In the genomic region with DNA sequence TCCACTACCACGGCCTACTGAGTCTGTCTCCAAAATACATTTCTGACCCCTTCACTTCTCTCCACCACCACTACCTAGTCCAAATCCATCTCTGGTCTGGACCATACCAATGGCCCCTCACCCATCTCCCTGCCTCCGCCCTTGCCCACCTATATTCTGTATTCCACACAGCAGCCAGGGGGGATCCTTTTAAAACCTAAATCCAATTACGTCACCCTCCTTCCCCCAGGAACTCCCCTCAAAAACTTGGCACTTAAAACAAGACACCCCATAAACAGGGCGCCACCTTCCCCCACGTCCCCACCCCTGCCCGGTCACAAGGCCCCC, we compare ENCODE assay signal across 9 cellular contexts. TPM values are rescaled to one million over a fixed set of nuclear protein-coding genes. Genes with fewer than 3 reads are reported as not detected.
DNase-seq lines count a peak whose midpoint lies in the region; ATAC-seq and TF ChIP-seq lines count a peak whose summit lies in the region.
"Had no signal": no experiment of that assay in that cellular context is flagged by ENCODE, and none has a peak within 500 bp of the region (broad histone marks: within the 10 kb centered on the region; RNA-seq: fewer than 3 reads in every experiment).

No MANE protein-coding gene starts in this region.

- H3K79me2 ChIP-seq in DND-41 (ENCODE audit: insufficient read depth, low read length) (peaks cover 37% of the 10 kb centered on the region), parathyroid adenoma (peaks cover 22% of the 10 kb centered on the region)

- H2AFZ ChIP-seq in DND-41 (ENCODE audit: low read depth, low read length) (peak overlapping the region; percentile 78), parathyroid adenoma (no peak overlapping the region)

- H3K4me2 ChIP-seq in DND-41 (ENCODE audit: insufficient read depth, low read length) (peak overlapping the region; percentile 89), parathyroid adenoma (ENCODE audit: low read length) (peak overlapping the region; percentile 96)

- H3K9me3 ChIP-seq in DND-41 (ENCODE audit: insufficient read depth, low read length, severe bottlenecking) = peaks cover 4% of the 10 kb centered on the region
- peaks cover 0 to 5% (median 0%) of the 10 kb centered on the region in 3 donors for H3K9me3 ChIP-seq in esophagus squamous epithelium
- H3K9me3 ChIP-seq in parathyroid adenoma (ENCODE audit: control insufficient read depth, low read length) = no peaks in the 10 kb centered on the region

- H3K4me1 ChIP-seq in DND-41 (ENCODE audit: insufficient read depth, low read length) = peaks cover 19% of the 10 kb centered on the region
- peaks cover 12 to 24% (median 13%) of the 10 kb centered on the region in 3 donors for H3K4me1 ChIP-seq in esophagus squamous epithelium
- H3K4me1 ChIP-seq in parathyroid adenoma = peaks cover 39% of the 10 kb centered on the region

- TF ChIP-seq POLR2A in esophagus squamous epithelium (IDR thresholded peaks at IDR 0.05) = no peak

- peaks cover 2% of the 10 kb centered on the region for H3K27me3 ChIP-seq in DND-41 (ENCODE audit: insufficient read depth, low read length, poor library complexity)
- peaks cover 0 to 12% (median 0%) of the 10 kb centered on the region in 4 donors for H3K27me3 ChIP-seq in esophagus squamous epithelium
- H3K27me3 ChIP-seq in parathyroid adenoma (ENCODE audit: control insufficient read depth, insufficient read depth, low read length) = no peaks in the 10 kb centered on the region

- DNase-seq in DND-41 (no peak), RWPE1 (ENCODE audit: low spot score) (no peak), esophagus squamous epithelium (lab: John Stamatoyannopoulos, UW) (no peak), HT-29 (ENCODE audit: low spot score) (no peak), GM10266 (ENCODE audit: extremely low spot score) (no peak)
- no peak for DNase-seq in activated CD4-positive, alpha-beta T cell treated with anti-CD3 and anti-CD28 coated beads for 4 hours

- 5 to 7% methylated on average over 5 of the region's 6 CpGs for WGBS in esophagus squamous epithelium, 2 donors

- intact Hi-C loops in esophagus squamous epithelium (cut with DNase I) = loop anchor here (5.0 kb wide), 1 partner anchor 99 kb away; no protein-coding TSS in a partner anchor

- H3K27ac ChIP-seq in DND-41 (ENCODE audit: low read length) = peak overlapping the region; percentile 80
- H3K27ac ChIP-seq in RWPE1 = peak overlapping the region; percentile 61
- H3K27ac ChIP-seq in esophagus squamous epithelium = peak overlapping the region; percentile 81 to 89 (median 84)
- peak overlapping the region; percentile 100 for H3K27ac ChIP-seq in parathyroid adenoma

- ATAC-seq in DND-41 (ENCODE audit: insufficient read depth, low read depth) (no peak), HG03460 (IDR thresholded peaks at IDR 0.05; ENCODE audit: unreplicated experiment) (no peak)

- peak overlapping the region; percentile 87 to 89 for H3K4me3 ChIP-seq in DND-41 (ENCODE audit: low read depth in 1 of 2, low read length in 2 of 2)
- H3K4me3 ChIP-seq in esophagus squamous epithelium = peak overlapping the region; percentile 75 to 98 (median 92)
- H3K4me3 ChIP-seq in parathyroid adenoma (ENCODE audit: low read depth, low read length) = peak overlapping the region; percentile 90

- TF ChIP-seq CTCF in DND-41 (IDR thresholded peaks at IDR 0.05; ENCODE audit: borderline replicate concordance, extremely low read depth, low read length, poor library complexity, severe bottlenecking) (no peak), RWPE1 (conservative IDR thresholded peaks at IDR 0.05; ENCODE audit: low read depth) (no peak), esophagus squamous epithelium (IDR thresholded peaks at IDR 0.05) (no peak), parathyroid adenoma (IDR thresholded peaks at IDR 0.05) (no peak), GM10266 (IDR thresholded peaks at IDR 0.05; ENCODE audit: control insufficient read depth, insufficient read depth, low read depth, missing control alignments) (no peak)

- peaks cover 27% of the 10 kb centered on the region for H4K20me1 ChIP-seq in DND-41 (ENCODE audit: insufficient read depth, low read length)

- CTCF ChIA-PET in RWPE1 (lab: Yijun Ruan, JAX) = interaction anchor here (0.8 to 3.7 kb wide), 12 partner anchors 18 to 140 kb away, joined by 3 to 73 read pairs (median 5); no protein-coding TSS in a partner anchor

- H3K9ac ChIP-seq in DND-41 (ENCODE audit: low read depth, low read length) = peak overlapping the region; percentile 80
- peak overlapping the region; percentile 100 for H3K9ac ChIP-seq in parathyroid adenoma

- H3K36me3 ChIP-seq in DND-41 (ENCODE audit: insufficient read depth, low read length) (peaks cover 43% of the 10 kb centered on the region), esophagus squamous epithelium (peaks cover 11 to 42% (median 19%) of the 10 kb centered on the region in 3 donors), parathyroid adenoma (ENCODE audit: control insufficient read depth, insufficient read depth, low read length) (no peaks in the 10 kb centered on the region)

- POLR2A ChIA-PET in RWPE1 (lab: Yijun Ruan, JAX; ENCODE audit: low non-redundant PET) = interaction anchor here (1.1 kb wide), 1 partner anchor 10 kb away, joined by 3 read pairs; no protein-coding TSS in a partner anchor

RNA-seq across cellular contexts. Expression of a gene that starts 0.7 kb away (rescaled TPM):
- 10 to 100 TPM in 3 of 4 donors, 1 to 10 TPM in 1; 6.6 to 14.8 (median 11.1) TPM for total RNA-seq in esophagus squamous epithelium
- total RNA-seq in HT-29 (2014; rRNA removed; shearing (Covaris generic)) = 10.7 and 13.3 TPM in 2 replicates

RNA-seq across cellular contexts. Expression of a gene that starts 16.8 kb away (rescaled TPM):
- not detected for total RNA-seq in esophagus squamous epithelium
- not detected in 2 replicates for total RNA-seq in HT-29 (2014; rRNA removed; shearing (Covaris generic))
- total RNA-seq: left lobe of liver had no signal

RNA-seq across cellular contexts. Expression of a gene that starts 59.1 kb away (rescaled TPM):
- total RNA-seq in esophagus squamous epithelium = 1 to 10 TPM in 3 of 4 donors, under 1 TPM in 1; 0.80 to 4.8 (median 3.1) TPM
- 0.13 TPM in 1 of 2 replicates, not detected in the other for total RNA-seq in HT-29 (2014; rRNA removed; shearing (Covaris generic))
